ENCODE assay signal across 19 cellular contexts in genomic region chr2:6653281-6653750, GRCh38.
"Had no signal": no experiment of that assay in that cellular context is flagged by ENCODE, and none has a peak within 500 bp of the region (broad histone marks: within the 10 kb centered on the region; RNA-seq: fewer than 3 reads in every experiment).

No MANE protein-coding gene starts in this region.

- DNase-seq: activated CD4-positive, alpha-beta memory T cell treated with anti-CD3 and anti-CD28 coated beads for 36 hours; activated CD4-positive, alpha-beta T cell treated with anti-CD3 and anti-CD28 coated beads for 1 hour; activated gamma-delta T cell treated with Interleukin-2 at 50 U/mL for 16 hours; activated naive CD8-positive, alpha-beta T cell treated with anti-CD3 and anti-CD28 coated beads for 36 hours; activated T-cell treated with anti-CD3 and anti-CD28 coated beads, Interleukin-2, amount 50 U/mL, for 48 hours; dermis blood vessel endothelial cell; endodermal cell; erythroblast; immature natural killer cell; left colon; naive thymus-derived CD8-positive, alpha-beta T cell; pancreas; right cardiac atrium; stimulated activated CD4-positive, alpha-beta T cell treated with anti-CD3 and anti-CD28 coated beads, Interleukin-2, amount 100 ng/mL, for 24 hours; stimulated activated naive CD4-positive, alpha-beta T cell; T-cell; T1000; upper lobe of right lung had no signal

- H3K27me3 ChIP-seq: breast epithelium, pancreas, upper lobe of right lung had no signal

- H3K4me3 Mint-ChIP-seq: activated CD4-positive, alpha-beta memory T cell treated with anti-CD3 and anti-CD28 coated beads for 36 hours; activated naive CD8-positive, alpha-beta T cell treated with anti-CD3 and anti-CD28 coated beads for 36 hours; endodermal cell; immature natural killer cell; naive thymus-derived CD8-positive, alpha-beta T cell; T-cell had no signal

- H3K27ac Mint-ChIP-seq: activated CD4-positive, alpha-beta memory T cell treated with anti-CD3 and anti-CD28 coated beads for 36 hours; activated naive CD8-positive, alpha-beta T cell treated with anti-CD3 and anti-CD28 coated beads for 36 hours; endodermal cell; immature natural killer cell; naive thymus-derived CD8-positive, alpha-beta T cell; T-cell had no signal

- H3K36me3 Mint-ChIP-seq: activated CD4-positive, alpha-beta memory T cell treated with anti-CD3 and anti-CD28 coated beads for 36 hours; activated naive CD8-positive, alpha-beta T cell treated with anti-CD3 and anti-CD28 coated beads for 36 hours; immature natural killer cell; T-cell had no signal

- H3K36me3 ChIP-seq: breast epithelium, pancreas, upper lobe of right lung had no signal

- H3K9me3 Mint-ChIP-seq: activated CD4-positive, alpha-beta memory T cell treated with anti-CD3 and anti-CD28 coated beads for 36 hours; activated naive CD8-positive, alpha-beta T cell treated with anti-CD3 and anti-CD28 coated beads for 36 hours; endodermal cell; T-cell had no signal

- H3K27ac ChIP-seq: breast epithelium, pancreas, upper lobe of right lung had no signal

- H3K4me1 Mint-ChIP-seq: activated naive CD8-positive, alpha-beta T cell treated with anti-CD3 and anti-CD28 coated beads for 36 hours; endodermal cell; immature natural killer cell; naive thymus-derived CD8-positive, alpha-beta T cell; T-cell had no signal

- ATAC-seq: left colon; naive thymus-derived CD8-positive, alpha-beta T cell; pancreas; right cardiac atrium; T-cell; upper lobe of right lung had no signal

- H3K4me3 ChIP-seq: breast epithelium, pancreas, upper lobe of right lung had no signal

- H3K27me3 Mint-ChIP-seq: activated naive CD8-positive, alpha-beta T cell treated with anti-CD3 and anti-CD28 coated beads for 36 hours; T-cell had no signal

- H3K9me3 ChIP-seq: breast epithelium, pancreas, upper lobe of right lung had no signal

- H3K4me1 ChIP-seq: breast epithelium, pancreas, upper lobe of right lung had no signal
